ENCODE assay signal across 10 cellular contexts in the genomic region with DNA sequence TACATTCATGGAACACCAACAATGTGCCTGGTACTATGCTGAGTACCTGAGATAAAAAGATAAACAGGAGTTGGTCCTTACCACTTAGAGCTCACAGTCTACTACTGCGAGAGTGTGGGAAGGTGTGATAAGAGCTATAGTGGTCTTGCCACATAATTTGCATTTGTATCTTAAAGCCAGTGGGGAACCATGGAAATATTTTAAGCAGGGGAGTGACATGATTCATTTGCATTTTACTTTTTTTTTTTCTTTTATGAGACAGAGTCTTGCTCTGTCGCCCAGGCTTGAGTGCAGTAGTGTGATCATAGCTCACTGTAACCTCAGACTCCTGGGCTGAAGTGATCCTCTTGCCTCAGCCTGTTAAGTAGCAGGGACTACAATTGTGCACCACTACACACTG. TPM values are rescaled to one million over a fixed set of nuclear protein-coding genes. Genes with fewer than 3 reads are reported as not detected.
A peak's percentile ranks its signal among the peaks of the same experiment; 100 is the strongest.
DNase-seq lines count a peak whose midpoint lies in the region; ATAC-seq and TF ChIP-seq lines count a peak whose summit lies in the region.
"Not testable (repeated sequence)": the region's sequence is repeated elsewhere in the genome, so short reads cannot be mapped to it uniquely, and the experiment has no call there.
"Had no signal": no experiment of that assay in that cellular context is flagged by ENCODE, and none has a peak within 500 bp of the region (broad histone marks: within the 10 kb centered on the region; RNA-seq: fewer than 3 reads in every experiment).

No MANE protein-coding gene starts in this region.

- H3K4me3 Mint-ChIP-seq in activated B cell treated with CpG ODN at 0.5 μM for 24 hours = not testable (repeated sequence)

- H3K9me2 ChIP-seq in DOHH2 (replicated peaks; ENCODE audit: control insufficient read depth, low read length) = not testable (repeated sequence)

- H3K79me2 ChIP-seq in DOHH2 (ENCODE audit: control insufficient read depth, low read length) = not testable (repeated sequence)

- not testable (repeated sequence) for H3K36me3 Mint-ChIP-seq in activated B cell treated with CpG ODN at 0.5 μM for 24 hours (ENCODE audit: low read depth)

- not testable (repeated sequence) for H3K27ac ChIP-seq in DOHH2 (ENCODE audit: low read depth, low read length)

- CTCF ChIA-PET in activated B cell treated with CpG ODN at 0.5 μM for 24 hours (lab: Charles Lee) = not testable (repeated sequence)

- not testable (repeated sequence) for DNase-seq in activated B cell treated with CpG ODN at 0.5 μM for 24 hours, mucosa of descending colon

- H3K4me3 ChIP-seq in DOHH2 (ENCODE audit: low read length); mucosa of descending colon: not testable (repeated sequence)

- not testable (repeated sequence) for H3K36me3 ChIP-seq in DOHH2 (ENCODE audit: control insufficient read depth, low read length); mucosa of descending colon (ENCODE audit: low read depth)

- peak overlapping the region; percentile 45 for H3K4me2 ChIP-seq in DOHH2 (ENCODE audit: low read length)

- H3K9me3 Mint-ChIP-seq in activated B cell treated with CpG ODN at 0.5 μM for 24 hours = not testable (repeated sequence)

- peaks cover 14% of the 10 kb centered on the region for H3K4me1 ChIP-seq in DOHH2 (ENCODE audit: control insufficient read depth, low read length)
- not testable (repeated sequence) for H3K4me1 ChIP-seq in mucosa of descending colon (ENCODE audit: low read depth)

- not testable (repeated sequence) for TF ChIP-seq CTCF in DOHH2 (IDR thresholded peaks at IDR 0.05; ENCODE audit: low read depth, low read length, poor library complexity, severe bottlenecking); activated B cell treated with CpG ODN at 0.5 μM for 24 hours (IDR thresholded peaks at IDR 0.05); mucosa of descending colon (IDR thresholded peaks at IDR 0.05)

- ATAC-seq in GM18909 (IDR thresholded peaks at IDR 0.05; ENCODE audit: poor library complexity, unreplicated experiment) (peak; percentile 91), GM21360 (IDR thresholded peaks at IDR 0.05; ENCODE audit: unreplicated experiment) (peak; percentile 76), HG02588 (IDR thresholded peaks at IDR 0.05; ENCODE audit: unreplicated experiment) (peak; percentile 95), HG03025 (IDR thresholded peaks at IDR 0.05; ENCODE audit: low FRiP score, unreplicated experiment) (peak; percentile 95), HG03442 (IDR thresholded peaks at IDR 0.05; ENCODE audit: unreplicated experiment) (peak; percentile 94), activated B cell treated with CpG ODN at 0.5 μM for 24 hours (ENCODE audit: low read depth) (peak; percentile 87), mucosa of descending colon (peak; percentile 40)

- not testable (repeated sequence) for H3K9me3 ChIP-seq in DOHH2 (ENCODE audit: control insufficient read depth, insufficient read depth, low read length); mucosa of descending colon

- not testable (repeated sequence) for H3K27me3 ChIP-seq in DOHH2 (ENCODE audit: control insufficient read depth, low read length)

- H3K27me3 Mint-ChIP-seq in activated B cell treated with CpG ODN at 0.5 μM for 24 hours = not testable (repeated sequence)

- not testable (repeated sequence) for H3F3A ChIP-seq in DOHH2 (ENCODE audit: control insufficient read depth, insufficient read depth)

- intact Hi-C loops in activated B cell treated with CpG ODN at 0.5 μM for 24 hours (cut with micrococcal nuclease); mucosa of descending colon (cut with DNase I, micrococcal nuclease): not testable (repeated sequence)

- H3K27ac Mint-ChIP-seq in activated B cell treated with CpG ODN at 0.5 μM for 24 hours = not testable (repeated sequence)

- POLR2A ChIA-PET in activated B cell treated with CpG ODN at 0.5 μM for 24 hours (lab: Charles Lee) = not testable (repeated sequence)

- H3K4me1 Mint-ChIP-seq in activated B cell treated with CpG ODN at 0.5 μM for 24 hours = peaks cover 28% of the 10 kb centered on the region

- not testable (repeated sequence) for H4K20me1 ChIP-seq in DOHH2 (ENCODE audit: control insufficient read depth, insufficient read depth, low read depth, low read length)

RNA-seq across cellular contexts. Expression of gene SRGAP2, which starts 53.6 kb away (rescaled TPM):
- total RNA-seq in activated B cell treated with CpG ODN at 0.5 μM for 24 hours (47.8 and 54.3 TPM in 2 replicates), mucosa of descending colon (10 to 100 TPM; 14.7 to 39.8 (median 16.8) TPM)

RNA-seq across cellular contexts. Expression of gene FAM72A, which starts 54.3 kb away (rescaled TPM):
- 1.9 and 3.7 TPM in 2 replicates for total RNA-seq in activated B cell treated with CpG ODN at 0.5 μM for 24 hours
- total RNA-seq in mucosa of descending colon = 1 to 10 TPM in 2 of 3 donors, under 1 TPM in 1; 0.84 to 3.1 (median 2.5) TPM
- total RNA-seq: bronchial epithelial cell, thyroid gland had no signal

Comparison
In these comparisons a context has a peak if more than half of its experiments do, and no peak if none do; other contexts are left out.
1. ATAC-seq: peak in every context shown above with its lines; median percentile 95 in HG02588; 95 in HG03025; 94 in HG03442; 91 in GM18909; 87 in activated B cell treated with CpG ODN at 0.5 μM for 24 hours; 76 in GM21360; 40 in mucosa of descending colon.